In genomic region chr1:3195480-3195815, GRCh38 we compare ENCODE assay signal across 24 cellular contexts.
A peak's percentile ranks its signal among the peaks of the same experiment; 100 is the strongest.
DNase-seq lines count a peak whose midpoint lies in the region; ATAC-seq and TF ChIP-seq lines count a peak whose summit lies in the region.
"Had no signal": no experiment of that assay in that cellular context is flagged by ENCODE, and none has a peak within 500 bp of the region (broad histone marks: within the 10 kb centered on the region; RNA-seq: fewer than 3 reads in every experiment).

No MANE protein-coding gene starts in this region.

- H3K4me1 Mint-ChIP-seq in HFFc6 (ENCODE audit: low read depth), result no peaks in the 10 kb centered on the region

- H3K4me3 ChIP-seq in BLaER1 (no peak overlapping the region), ascending aorta (no peak overlapping the region), thoracic aorta (peak overlapping the region; percentile 15)
- H3K4me3 ChIP-seq: A549, GM23248 had no signal

- H3K4me1 ChIP-seq in BLaER1 (peaks cover 98% of the 10 kb centered on the region), ascending aorta (peaks cover 53 to 89% of the 10 kb centered on the region in 2 donors), thoracic aorta (ENCODE audit: control insufficient read depth in 1 of 2, low read depth in 2 of 2) (peaks cover 58 to 93% of the 10 kb centered on the region in 2 donors)
- H3K4me1 ChIP-seq: A549, BE2C had no signal

- H3K27ac ChIP-seq in BLaER1 (peak overlapping the region; percentile 73; the same call in 1 of the 2 replicates), ascending aorta (peak overlapping the region; percentile 99 to 100), layer of hippocampus (ENCODE audit: low read depth, low read length) (peak overlapping the region; percentile 71), thoracic aorta (peak overlapping the region; percentile 97 to 100)
- H3K27ac ChIP-seq: A549, GM23248, RWPE1 had no signal

- ATAC-seq in thoracic aorta (ENCODE audit: insufficient number of reproducible peaks, low FRiP score, low read depth) (no peak), GM21423 (IDR thresholded peaks at IDR 0.05; ENCODE audit: unreplicated experiment) (no peak), HG03457 (IDR thresholded peaks at IDR 0.05; ENCODE audit: unreplicated experiment) (no peak)
- ATAC-seq: A549 had no signal

- intact Hi-C loops in ascending aorta (cut with DNase I), result loop anchor here (1.0 to 5.0 kb wide), 4 partner anchors 9 to 197 kb away; no protein-coding TSS in a partner anchor

- no peak overlapping the region for H3K4me3 Mint-ChIP-seq in HFFc6
- H3K4me3 Mint-ChIP-seq: CD4-positive, alpha-beta memory T cell; H9 had no signal

- 0 out of 2 replicates have a peak, but pooled peaks cover 4% of the 10 kb centered on the region for H3K36me3 Mint-ChIP-seq in HFFc6 (ENCODE audit: low read depth)
- H3K36me3 Mint-ChIP-seq: CD4-positive, alpha-beta memory T cell had no signal

- peak overlapping the region; percentile 95 for H3K4me2 ChIP-seq in BLaER1
- H3K4me2 ChIP-seq: A549 had no signal

- peak in 1 of 3 experiments; percentile 3 for TF ChIP-seq CTCF in ascending aorta (IDR thresholded peaks at IDR 0.05)
- no peak for TF ChIP-seq CTCF in thoracic aorta (IDR thresholded peaks at IDR 0.05)
- TF ChIP-seq CTCF in HFFc6 (IDR thresholded peaks at IDR 0.05), result no peak

- H3K9me3 ChIP-seq in BLaER1, result no peaks in the 10 kb centered on the region
- no peaks in the 10 kb centered on the region for H3K9me3 ChIP-seq in ascending aorta
- H3K9me3 ChIP-seq in thoracic aorta, result no peaks in the 10 kb centered on the region
- H3K9me3 ChIP-seq: A549, BE2C had no signal

- peak; percentile 66 to 91 for DNase-seq in ascending aorta (ENCODE audit: low spot score in 2 of 2)
- DNase-seq in thoracic aorta (ENCODE audit: low spot score), result peak; percentile 85
- DNase-seq in HFFc6, result no peak
- no peak for DNase-seq in C1 segment of cervical spinal cord (lab: John Stamatoyannopoulos, UW)
- DNase-seq: BE2C; CD4-positive, alpha-beta memory T cell; DND-41; GM23248; H9; KG1; NCI-H1092; NCI-H1436 treated with DMSO at 0.1 percent for 48 hours; NCI-H2029; NCI-H2171; NCI-H345; NCI-H524; NCI-H774; NK-92 treated with Interleukin-12 subunit alpha and Interleukin-12 subunit beta, amount 100 ng/mL, for 24 hours had no signal

- peaks cover 18% of the 10 kb centered on the region; the same call in 1 of the 2 replicates for H3K9me3 Mint-ChIP-seq in HFFc6
- H3K9me3 Mint-ChIP-seq: CD4-positive, alpha-beta memory T cell; H9 had no signal

- H3K36me3 ChIP-seq in BLaER1 (no peaks in the 10 kb centered on the region), ascending aorta (no peaks in the 10 kb centered on the region), thoracic aorta (no peaks in the 10 kb centered on the region)
- H3K36me3 ChIP-seq: BE2C had no signal

- H3K27me3 Mint-ChIP-seq in HFFc6 (ENCODE audit: insufficient read depth), result peaks cover 2% of the 10 kb centered on the region

- H3K27ac Mint-ChIP-seq in HFFc6, result no peak overlapping the region
- H3K27ac Mint-ChIP-seq: CD4-positive, alpha-beta memory T cell had no signal

- no peaks in the 10 kb centered on the region for H4K20me1 ChIP-seq in BLaER1

- 0 out of 2 replicates have a peak, but pooled peaks cover 5% of the 10 kb centered on the region for H3K27me3 ChIP-seq in BLaER1
- H3K27me3 ChIP-seq in ascending aorta, result no peaks in the 10 kb centered on the region
- no peaks in the 10 kb centered on the region for H3K27me3 ChIP-seq in layer of hippocampus (ENCODE audit: control insufficient read depth, insufficient read depth, low read length)
- H3K27me3 ChIP-seq in thoracic aorta (replicated peaks; ENCODE audit: insufficient read depth), result no peaks in the 10 kb centered on the region
- H3K27me3 ChIP-seq: BE2C had no signal

- peak overlapping the region; percentile 48; the same call in 1 of the 2 replicates for H3K9ac ChIP-seq in BLaER1
- H3K9ac ChIP-seq: GM23248 had no signal

Comparison
In these comparisons a context has a peak if more than half of its experiments do, and no peak if none do; other contexts are left out.
1. DNase-seq: peak in ascending aorta (2 of 2) and thoracic aorta (single experiment); none in HFFc6 (single experiment) and C1 segment of cervical spinal cord (0 of 14).
2. Peak in every context shown above with its lines, with median percentiles within 50 percentile points of each other: H3K27ac ChIP-seq.